ENCODE assay signal across 27 cellular contexts in the genomic region with DNA sequence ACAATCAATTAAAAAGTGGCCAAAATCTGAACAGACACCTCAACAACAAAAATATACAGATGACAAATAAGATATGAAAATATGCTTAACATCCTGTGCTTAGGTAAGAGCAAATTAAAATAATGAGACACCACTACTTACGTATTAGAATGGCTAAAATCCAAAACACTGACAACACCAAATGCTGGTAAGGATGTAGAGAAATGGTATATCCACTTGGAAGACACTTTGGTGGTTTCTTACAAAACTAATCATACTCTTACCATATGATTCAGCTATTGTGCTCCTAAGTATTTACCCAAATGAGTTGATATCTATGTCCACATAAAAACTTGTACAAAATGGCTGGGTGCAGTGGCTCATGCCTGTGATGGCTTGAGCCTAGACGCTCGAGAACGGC.
"Had no signal": no experiment of that assay in that cellular context is flagged by ENCODE, and none has a peak within 500 bp of the region (broad histone marks: within the 10 kb centered on the region; RNA-seq: fewer than 3 reads in every experiment).

No MANE protein-coding gene starts in this region.

- DNase-seq: stimulated activated CD4-positive, alpha-beta T cell treated with anti-CD3 and anti-CD28 coated beads, Interleukin-2, amount 100 ng/mL, for 48 hours; stimulated activated CD4-positive, alpha-beta T cell treated with anti-CD3 and anti-CD28 coated beads, Interleukin-4, amount 100 ng/mL, for 1 hour; stimulated activated CD4-positive, alpha-beta T cell treated with anti-CD3 and anti-CD28 coated beads, Interleukin-4, amount 100 ng/mL, for 24 hours; stimulated activated CD4-positive, alpha-beta T cell treated with anti-CD3 and anti-CD28 coated beads, Interleukin-4, amount 100 ng/mL, for 4 hours; stimulated activated CD8-positive, alpha-beta memory T cell treated with anti-CD3 and anti-CD28 coated beads, Interleukin-4, amount 100 ng/mL, for 48 hours; stimulated activated naive B cell treated with anti-CD40 and anti-IgM and Interleukin-4, amounts not matched to agents 10 μg/mL and 1 μg/mL and 100 μg/mL, for 72 hours; stimulated activated naive CD4-positive, alpha-beta T cell; stimulated activated naive CD4-positive, alpha-beta T cell treated with Interleukin-2 at 50 U/mL for 16 hours; stimulated activated naive CD8-positive, alpha-beta T cell treated with anti-CD3 and anti-CD28 coated beads, Interleukin-15, amount 100 ng/mL, for 72 hours; stimulated activated naive CD8-positive, alpha-beta T cell treated with anti-CD3 and anti-CD28 coated beads, Interleukin-15, Interleukin-2, amounts not matched to agents 100 U/mL and 50 U/mL, for 24 hours; stomach; substantia nigra; testis; thyroid gland; tibial artery; transverse colon; trophoblast cell; upper lobe of right lung; uterus had no signal

- H3K9me3 ChIP-seq: suprapubic skin, testis, thoracic aorta, thyroid gland, tibial artery, transverse colon, upper lobe of left lung, upper lobe of right lung, uterus, vagina had no signal

- ATAC-seq: stimulated activated effector memory CD8-positive, alpha-beta T cell treated with anti-CD3 and anti-CD28 coated beads, Interleukin-12 subunit alpha, Interleukin-12 subunit beta, amount 100 ng/mL, for 72 hours; stimulated activated memory B cell treated with anti-CD40 and anti-IgM and Interleukin-4, amounts not matched to agents 10 μg/mL and 1 μg/mL and 100 μg/mL, for 72 hours; stimulated activated naive B cell treated with anti-CD40 and anti-IgM and Interleukin-4, amounts not matched to agents 10 μg/mL and 1 μg/mL and 100 μg/mL, for 72 hours; stimulated activated naive CD8-positive, alpha-beta T cell treated with anti-CD3 and anti-CD28 coated beads, Interleukin-15, amount 100 ng/mL, for 72 hours; stimulated activated naive CD8-positive, alpha-beta T cell treated with anti-CD3 and anti-CD28 coated beads, Interleukin-15, Interleukin-2, amounts not matched to agents 100 U/mL and 50 U/mL, for 24 hours; upper lobe of right lung had no signal

- H3K4me1 ChIP-seq: stomach, suprapubic skin, testis, thyroid gland, tibial artery, tibial nerve, transverse colon, upper lobe of left lung, upper lobe of right lung, uterus, vagina had no signal

- H3K27ac ChIP-seq: stomach, suprapubic skin, testis, thoracic aorta, thyroid gland, tibial artery, tibial nerve, transverse colon, upper lobe of left lung, upper lobe of right lung, uterus, vagina had no signal

- FAIRE-seq: urothelium cell line had no signal

- H3K27me3 ChIP-seq: stomach, suprapubic skin, testis, thyroid gland, tibial artery, tibial nerve, transverse colon, upper lobe of left lung, upper lobe of right lung, uterus, vagina had no signal

- H3K36me3 ChIP-seq: stomach, suprapubic skin, thoracic aorta, thyroid gland, tibial artery, tibial nerve, transverse colon, upper lobe of left lung, upper lobe of right lung, uterus, vagina had no signal

- H3K4me3 ChIP-seq: stomach, suprapubic skin, testis, thoracic aorta, thyroid gland, tibial artery, tibial nerve, transverse colon, upper lobe of left lung, upper lobe of right lung, uterus, vagina had no signal
